ENCODE assay signal across 8 cellular contexts in genomic region chr20:32470025-32470861, GRCh38.
DNase-seq lines count a peak whose midpoint lies in the region; ATAC-seq and TF ChIP-seq lines count a peak whose summit lies in the region.

No MANE protein-coding gene starts in this region.

- H3K27ac ChIP-seq in dorsolateral prefrontal cortex: peak overlapping the region in 55 of 59 donors; percentile 32 to 99 (median 96)
- no peak overlapping the region for H3K27ac ChIP-seq in prostate gland

- H3K27me3 ChIP-seq in dorsolateral prefrontal cortex: no peaks in the 10 kb centered on the region
- H3K27me3 ChIP-seq in prostate gland (replicated peaks; ENCODE audit: insufficient read depth): no peaks in the 10 kb centered on the region

- no peak overlapping the region for H3K4me3 ChIP-seq in dorsolateral prefrontal cortex
- H3K4me3 ChIP-seq in prostate gland: no peak overlapping the region

- H3K27me3 Mint-ChIP-seq in mesothelial cell of epicardium (ENCODE audit: low read depth): no peaks in the 10 kb centered on the region

- H3K27ac Mint-ChIP-seq in mesothelial cell of epicardium: peak overlapping the region; percentile 91

- TF ChIP-seq POLR2A in prostate gland (IDR thresholded peaks at IDR 0.05): no peak

- peaks cover 33% of the 10 kb centered on the region for H3K4me1 Mint-ChIP-seq in mesothelial cell of epicardium

- H3K4me3 Mint-ChIP-seq in mesothelial cell of epicardium: no peak overlapping the region

- H3K9me3 ChIP-seq in prostate gland: no peaks in the 10 kb centered on the region

- 59% methylated on average over 27 of the region's 27 CpGs for WGBS in prostate gland

- H3K36me3 ChIP-seq in prostate gland: no peaks in the 10 kb centered on the region

- peaks cover 17% of the 10 kb centered on the region for H3K4me1 ChIP-seq in prostate gland (replicated peaks)

- DNase-seq in A172 (ENCODE audit: low spot score): peak; percentile 46
- DNase-seq in RKO (ENCODE audit: low spot score): peak; percentile 31
- peak in 1 of 10 donors; percentile 27 for DNase-seq in dorsolateral prefrontal cortex
- DNase-seq in mesothelial cell of epicardium (ENCODE audit: low spot score in 2 of 2, unreplicated experiment in 2 of 2): peak in 1 of 2 experiments; percentile 36
- DNase-seq in DMS153 treated with DMSO at 0.1 percent for 48 hours (lab: John Stamatoyannopoulos, UW; ENCODE audit: unreplicated experiment): no peak
- DNase-seq in prostate gland (ENCODE audit: low spot score): no peak

- intact Hi-C loops in dorsolateral prefrontal cortex (cut with DNase I) (no loop called here), prostate gland (cut with DNase I) (no loop called here)

- no peak for ATAC-seq in GM21367 (IDR thresholded peaks at IDR 0.05; ENCODE audit: unreplicated experiment)

- TF ChIP-seq CTCF in GM12872 (IDR thresholded peaks at IDR 0.05; ENCODE audit: insufficient read depth, low read depth, low read length): peak; percentile 55
- TF ChIP-seq CTCF in dorsolateral prefrontal cortex (IDR thresholded peaks at IDR 0.05 in 54 of 56, conservative IDR thresholded peaks at IDR 0.05 in 2 of 56; ENCODE audit: low read depth in 1 of 56, partially characterized antibody in 56 of 56): peak in 31 of 56 donors; percentile 8 to 53 (median 26)
- TF ChIP-seq CTCF in mesothelial cell of epicardium (IDR thresholded peaks at IDR 0.05; ENCODE audit: unreplicated experiment): peak; percentile 20
- TF ChIP-seq CTCF in prostate gland (IDR thresholded peaks at IDR 0.05): peak in 1 of 4 experiments; percentile 26

- no peaks in the 10 kb centered on the region for H3K9me3 Mint-ChIP-seq in mesothelial cell of epicardium

- H3K36me3 Mint-ChIP-seq in mesothelial cell of epicardium: peaks cover 10% of the 10 kb centered on the region

Comparison
In these comparisons a context has a peak if more than half of its experiments do, and no peak if none do; other contexts are left out.
1. DNase-seq: peak in A172 (single experiment) and RKO (single experiment); none in DMS153 treated with DMSO at 0.1 percent for 48 hours (single experiment) and prostate gland (single experiment).
2. H3K27ac ChIP-seq: peak in dorsolateral prefrontal cortex (55 of 59); none in prostate gland (0 of 2).